8 cellular contexts compared by ENCODE assay signal in the genomic region with DNA sequence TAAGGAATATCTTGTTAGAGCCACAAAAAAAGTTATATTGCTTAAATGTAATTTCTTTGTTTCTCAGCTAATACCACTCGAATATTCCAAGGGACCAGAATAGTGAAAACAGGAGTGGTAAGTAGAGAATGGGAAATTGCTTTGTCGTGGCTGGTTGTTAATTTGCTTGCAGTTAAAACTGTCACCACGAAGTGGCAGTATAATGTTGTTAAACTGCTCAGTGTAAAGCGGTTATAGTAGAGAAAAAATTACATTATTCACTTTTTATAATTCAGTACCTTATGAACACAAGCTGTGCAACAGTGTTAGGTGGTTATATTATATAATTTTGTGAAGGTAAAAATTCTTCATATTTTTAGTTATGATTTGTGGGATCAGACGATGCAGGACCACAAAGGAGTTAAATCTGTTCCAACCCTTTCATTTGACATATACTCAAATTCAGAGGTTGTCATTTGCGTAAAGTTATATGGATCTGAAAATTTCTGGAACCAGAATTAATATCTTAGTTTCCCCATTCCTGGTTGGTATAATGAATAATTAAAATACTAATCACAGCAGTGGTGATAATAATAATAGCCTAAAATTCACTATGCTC.
DNase-seq lines count a peak whose midpoint lies in the region; ATAC-seq, FAIRE-seq and TF ChIP-seq lines count a peak whose summit lies in the region.

No MANE protein-coding gene starts in this region.

- FAIRE-seq in GM12878 (lab: Jason Lieb, UNC) = peak; percentile 35

- ATAC-seq in GM12878 (peak; percentile 79), left colon (peak; percentile 61), HG02610 (IDR thresholded peaks at IDR 0.05; ENCODE audit: unreplicated experiment) (no peak), GM19023 (IDR thresholded peaks at IDR 0.05; ENCODE audit: unreplicated experiment) (no peak)

- TF ChIP-seq POLR2A in GM12878 (IDR thresholded peaks at IDR 0.05; ENCODE audit: low read depth, low read length) = no peak

- RAD21 ChIA-PET in GM12878 (lab: Charles Lee; ENCODE audit: unreplicated experiment) = interaction anchor here (0.7 to 2.6 kb wide), 18 partner anchors 11 to 618 kb away, joined by 3 to 21 read pairs (median 3); no protein-coding TSS in a partner anchor

- POLR2A ChIA-PET in GM12878 (lab: Charles Lee) = interaction anchor here (0.8 kb wide), 1 partner anchor 27 kb away, joined by 3 read pairs; no protein-coding TSS in a partner anchor

- no TSS peak for BruUV-seq in GM12878 (replicated peaks; lab: Mats Ljungman, UMichigan)

- intact Hi-C loops in GM12878 (cut with micrococcal nuclease; ENCODE audit: unreplicated experiment) (loop anchor here (1.0 to 5.0 kb wide), 3 partner anchors 111 to 359 kb away; no protein-coding TSS in a partner anchor), left colon (cut with DNase I, micrococcal nuclease) (no loop called here)

- H3K4me2 ChIP-seq in GM12878 (ENCODE audit: control insufficient read depth, insufficient read depth) = no peak overlapping the region

- no peaks in the 10 kb centered on the region for H3K79me2 ChIP-seq in GM12878 (ENCODE audit: control insufficient read depth, insufficient read depth, low read length)

- in situ Hi-C loops in GM12878 (cut with MboI) = no loop called here

- SMC1A ChIA-PET in GM12878 (lab: Charles Lee; ENCODE audit: uncharacterized antibody, unreplicated experiment) = interaction anchor here (0.7 to 3.2 kb wide), 24 partner anchors 10 to 993 kb away, joined by 3 to 27 read pairs (median 4); no protein-coding TSS in a partner anchor

- TF ChIP-seq EP300 in GM12878 (IDR thresholded peaks at IDR 0.05; ENCODE audit: borderline replicate concordance in 1 of 2, control insufficient read depth in 1 of 2, low read depth in 2 of 2, low read length in 2 of 2) = no peak

- CTCF ChIA-PET in GM12878 (lab: Yijun Ruan, JAX) = interaction anchor here (0.6 to 4.7 kb wide), 46 partner anchors 8 to 1264 kb away, joined by 3 to 52 read pairs (median 4); no protein-coding TSS in a partner anchor

- no peaks in the 10 kb centered on the region for H4K20me1 ChIP-seq in GM12878 (ENCODE audit: control insufficient read depth, insufficient read depth)

- H3K9me3 ChIP-seq in GM12878 (replicated peaks; ENCODE audit: control insufficient read depth, insufficient read depth, low read length) = no peaks in the 10 kb centered on the region

- no peaks in the 10 kb centered on the region for H3K36me3 ChIP-seq in GM12878 (ENCODE audit: control insufficient read depth in 2 of 2, insufficient read depth in 2 of 2, low read length in 1 of 2)

- no peak overlapping the region for H3K4me3 ChIP-seq in GM12878

- WGBS in GM12878 (ENCODE audit: insufficient coverage, insufficient replicate concordance, low lambda C conversion rate, missing lambda C conversion rate) = 17% methylated on average over 6 of the region's 6 CpGs

- peak; percentile 38 to 68 (median 51); a peak in 5 of 6 replicates for TF ChIP-seq CTCF in GM12878 (IDR thresholded peaks at IDR 0.05 in 2 of 3, conservative IDR thresholded peaks at IDR 0.05 in 1 of 3; ENCODE audit: control insufficient read depth in 2 of 3, extremely low read depth in 1 of 3, insufficient read depth in 1 of 3, low read depth in 3 of 3, low read length in 3 of 3)

- DNase-seq in NOMO-1 (lab: John Stamatoyannopoulos, UW; ENCODE audit: unreplicated experiment in 2 of 2) (peak; percentile 3 to 18), NOMO-1 treated with dmso at 0.1 percent for 144 hours (lab: John Stamatoyannopoulos, UW; ENCODE audit: unreplicated experiment) (no peak), NCI-H146 treated with DMSO at 0.1 percent for 48 hours (lab: John Stamatoyannopoulos, UW; ENCODE audit: unreplicated experiment) (peak; percentile 14), GM12878 (ENCODE audit: low read depth, low spot score) (no peak), left colon (no peak), mucosa of gallbladder (ENCODE audit: low spot score) (no peak)

- no peak overlapping the region for H2AFZ ChIP-seq in GM12878 (ENCODE audit: control insufficient read depth, low read depth, low read length)

- no peaks in the 10 kb centered on the region for H3K27me3 ChIP-seq in GM12878 (replicated peaks in 1 of 2; ENCODE audit: control insufficient read depth in 2 of 2, insufficient read depth in 2 of 2, low read length in 1 of 2)

- peak; percentile 45 for TF ChIP-seq RAD21 in GM12878 (IDR thresholded peaks at IDR 0.05; ENCODE audit: insufficient read depth, low read depth, low read length)

- no peak overlapping the region for H3K27ac ChIP-seq in GM12878 (ENCODE audit: control insufficient read depth, insufficient read depth)

- H3K9ac ChIP-seq in GM12878 (ENCODE audit: control insufficient read depth, insufficient read depth, low read length) = no peak overlapping the region

- H3K4me1 ChIP-seq in GM12878 (ENCODE audit: control insufficient read depth, insufficient read depth, low read length) = no peaks in the 10 kb centered on the region

TF ChIP-seq in GM12878, 131 proteins besides CTCF, POLR2A, EP300 and RAD21:
- peak; percentile 52; the same call in 1 of the 2 replicates for TF ChIP-seq SMC3 (IDR thresholded peaks at IDR 0.05; ENCODE audit: borderline replicate concordance, low read length)
- TF ChIP-seq MYC (IDR thresholded peaks at IDR 0.05; ENCODE audit: insufficient read depth, insufficient read length, insufficient replicate concordance, low read length, severe bottlenecking) = no peak
- no peak for TF ChIP-seq STAT1 (conservative IDR thresholded peaks at IDR 0.05)
- no peak for TF ChIP-seq LARP7 (IDR thresholded peaks at IDR 0.05)

Comparison
In these comparisons a context has a peak if more than half of its experiments do, and no peak if none do; other contexts are left out.
1. DNase-seq: peak in NOMO-1 (2 of 2) and NCI-H146 treated with DMSO at 0.1 percent for 48 hours (single experiment); none in NOMO-1 treated with dmso at 0.1 percent for 144 hours (single experiment), GM12878 (single experiment), left colon (0 of 2) and mucosa of gallbladder (single experiment).
2. ATAC-seq: peak in GM12878 (single experiment) and left colon (single experiment); none in HG02610 (single experiment) and GM19023 (single experiment).